Comparison of ENCODE assay signal across 8 cellular contexts in the genomic region with DNA sequence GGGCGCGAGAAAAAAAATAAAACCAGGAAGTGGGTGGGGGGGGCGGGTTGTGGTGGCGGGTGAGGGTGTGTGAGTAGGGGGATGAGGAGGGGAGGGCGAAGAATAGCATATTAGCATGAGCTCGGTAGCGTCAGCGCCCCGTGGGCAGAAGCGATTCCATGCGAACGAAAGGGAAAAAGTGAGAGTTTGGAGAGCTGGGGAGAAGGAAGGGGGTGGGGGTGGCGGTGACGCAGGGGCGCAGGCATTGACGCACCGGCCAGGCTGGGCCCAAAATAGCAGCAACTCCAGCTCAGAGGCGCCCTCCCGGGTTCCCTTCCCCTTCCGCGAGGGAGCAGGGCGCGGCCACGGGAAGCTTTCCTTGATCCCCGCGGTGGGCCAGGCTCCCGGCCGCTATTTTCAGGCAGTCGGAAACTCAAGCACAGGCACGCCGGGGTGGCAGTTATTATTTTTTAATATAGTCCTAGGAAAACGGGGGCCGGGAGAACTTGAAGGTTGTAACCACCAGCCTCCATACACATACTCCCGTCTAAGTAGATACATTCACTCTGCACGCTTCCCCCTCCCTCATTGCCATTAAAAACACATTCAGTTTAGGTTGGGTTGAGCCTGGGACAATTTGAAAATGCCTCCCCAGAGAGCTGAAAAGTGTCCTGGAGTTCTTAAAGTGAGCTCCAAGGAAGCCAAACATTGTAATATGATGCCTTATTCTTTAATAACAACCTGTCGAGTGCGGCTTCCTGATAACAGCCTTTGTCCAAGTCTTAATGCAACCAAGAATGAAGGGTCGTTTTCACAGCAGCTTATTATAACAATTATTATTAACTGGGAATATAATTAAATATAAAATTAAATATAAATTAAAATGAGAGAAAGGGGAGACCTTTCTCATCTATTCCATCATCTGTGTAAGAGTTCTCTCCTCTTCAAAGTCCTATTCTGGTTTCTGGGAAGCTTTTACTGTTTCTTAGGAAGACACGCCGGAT. TPM values are rescaled to one million over a fixed set of nuclear protein-coding genes. Genes with fewer than 3 reads are reported as not detected.
DNase-seq lines count a peak whose midpoint lies in the region; ATAC-seq and TF ChIP-seq lines count a peak whose summit lies in the region.

No MANE protein-coding gene starts in this region.

- H3K27ac Mint-ChIP-seq in GM23338: peak overlapping the region; percentile 88

- peaks cover 10% of the 10 kb centered on the region; the same call in 1 of the 2 replicates for H4K20me1 ChIP-seq in GM23338 (replicated peaks; ENCODE audit: insufficient read depth)
- H4K20me1 ChIP-seq in MM.1S (ENCODE audit: insufficient read depth, low read length): no peaks in the 10 kb centered on the region

- intact Hi-C loops in adrenal gland (cut with DNase I): no loop called here
- intact Hi-C loops in heart left ventricle (cut with DNase I): loop anchor here in 9 of 10 donors (1.0 to 10.0 kb wide), 10 partner anchors 8 to 560 kb away; partner anchors contain the start of gene GPD2 (in 4 of the 9)
- intact Hi-C loops in posterior cingulate gyrus (cut with DNase I): loop anchor here (2.0 to 10.0 kb wide), 4 partner anchors 66 to 960 kb away; no protein-coding TSS in a partner anchor

- no peak; a peak in 1 of 4 replicates for TF ChIP-seq CTCF in GM23338 (conservative IDR thresholded peaks at IDR 0.05; ENCODE audit: low read depth in 2 of 2)
- no peak for TF ChIP-seq CTCF in MM.1S (IDR thresholded peaks at IDR 0.05; ENCODE audit: low read length)
- no peak for TF ChIP-seq CTCF in adrenal gland (IDR thresholded peaks at IDR 0.05)
- TF ChIP-seq CTCF in heart left ventricle (IDR thresholded peaks at IDR 0.05): peak in 7 of 12 donors; percentile 6 to 48 (median 23)
- TF ChIP-seq CTCF in upper lobe of left lung (IDR thresholded peaks at IDR 0.05): no peak

- peak overlapping the region; percentile 97 for H3K9ac ChIP-seq in MM.1S (ENCODE audit: low read length)

- H3K9me3 ChIP-seq in MM.1S (replicated peaks; ENCODE audit: insufficient read depth, low read length) (no peaks in the 10 kb centered on the region), adrenal gland (replicated peaks in 1 of 3) (peaks cover 0 to 4% (median 0%) of the 10 kb centered on the region in 3 donors), heart left ventricle (no peaks in the 10 kb centered on the region), upper lobe of left lung (no peaks in the 10 kb centered on the region)

- no peaks in the 10 kb centered on the region for H3K9me2 ChIP-seq in GM23338 (ENCODE audit: insufficient read depth)
- no peaks in the 10 kb centered on the region for H3K9me2 ChIP-seq in MM.1S (replicated peaks; ENCODE audit: insufficient read depth, low read length)

- ATAC-seq in GM23338 (peak; percentile 17), heart left ventricle (peak; percentile 90 to 93 (median 92)), upper lobe of left lung (ENCODE audit: low FRiP score in 2 of 2) (peak; percentile 91 to 94)

- H3K27ac ChIP-seq in GM23338 (ENCODE audit: low read depth): no peak overlapping the region
- H3K27ac ChIP-seq in MM.1S (ENCODE audit: low read length): peak overlapping the region; percentile 93
- peak overlapping the region; percentile 86 to 100 (median 99) for H3K27ac ChIP-seq in adrenal gland
- peak overlapping the region; percentile 97 to 100 (median 99) for H3K27ac ChIP-seq in heart left ventricle
- peak overlapping the region; percentile 96 to 100 (median 98) for H3K27ac ChIP-seq in upper lobe of left lung

- H2AFZ ChIP-seq in GM23338 (peak overlapping the region; percentile 80), MM.1S (ENCODE audit: low read length) (no peak overlapping the region)

- H3K27me3 Mint-ChIP-seq in GM23338 (ENCODE audit: insufficient read depth, low read depth, poor library complexity): peaks cover 41% of the 10 kb centered on the region

- peaks cover 63% of the 10 kb centered on the region for H3K27me3 ChIP-seq in GM23338 (ENCODE audit: insufficient read depth)
- H3K27me3 ChIP-seq in MM.1S (replicated peaks; ENCODE audit: insufficient read depth, low read length): no peaks in the 10 kb centered on the region
- H3K27me3 ChIP-seq in adrenal gland: no peaks in the 10 kb centered on the region
- peaks cover 0 to 8% (median 0%) of the 10 kb centered on the region in 9 donors for H3K27me3 ChIP-seq in heart left ventricle
- no peaks in the 10 kb centered on the region for H3K27me3 ChIP-seq in upper lobe of left lung

- peak overlapping the region; percentile 98 for H3K4me2 ChIP-seq in GM23338
- peak overlapping the region; percentile 79 for H3K4me2 ChIP-seq in MM.1S (ENCODE audit: low read depth, low read length)

- 0 out of 3 replicates have a peak, but pooled peaks cover 2% of the 10 kb centered on the region for H3K36me3 Mint-ChIP-seq in GM23338 (ENCODE audit: low read depth)

- no peaks in the 10 kb centered on the region for H3K79me2 ChIP-seq in GM23338 (replicated peaks; ENCODE audit: insufficient read depth)
- H3K79me2 ChIP-seq in MM.1S (ENCODE audit: low read length): no peaks in the 10 kb centered on the region

- TF ChIP-seq POLR2A in adrenal gland (IDR thresholded peaks at IDR 0.05) (peak; percentile 85 to 87), heart left ventricle (IDR thresholded peaks at IDR 0.05) (peak in 1 of 2 donors; percentile 75), upper lobe of left lung (IDR thresholded peaks at IDR 0.05) (peak in 3 of 4 donors; percentile 43 to 83 (median 81))

- peaks cover 53% of the 10 kb centered on the region for H3K4me1 ChIP-seq in GM23338 (ENCODE audit: insufficient read depth)
- peaks cover 5% of the 10 kb centered on the region for H3K4me1 ChIP-seq in MM.1S (ENCODE audit: low read length)
- peaks cover 0 to 30% of the 10 kb centered on the region in 2 donors for H3K4me1 ChIP-seq in adrenal gland (replicated peaks in 1 of 2)
- peaks cover 0 to 42% (median 11%) of the 10 kb centered on the region in 12 donors for H3K4me1 ChIP-seq in heart left ventricle
- peaks cover 26 to 32% (median 29%) of the 10 kb centered on the region in 4 donors for H3K4me1 ChIP-seq in upper lobe of left lung

- peak overlapping the region; percentile 83 for H3K4me3 ChIP-seq in GM23338
- H3K4me3 ChIP-seq in MM.1S (ENCODE audit: low read length): peak overlapping the region; percentile 76
- H3K4me3 ChIP-seq in adrenal gland: peak overlapping the region in 2 of 4 donors; percentile 70 to 76
- peak overlapping the region; percentile 44 to 87 (median 80) for H3K4me3 ChIP-seq in heart left ventricle
- H3K4me3 ChIP-seq in upper lobe of left lung: peak overlapping the region; percentile 72 to 92 (median 76)

- 1% methylated on average over 29 to 40 of the region's 40 CpGs for WGBS in adrenal gland, 4 donors
- 0 to 1% (median 1%) methylated on average over 40 of the region's 40 CpGs for WGBS in heart left ventricle, 4 donors
- WGBS in upper lobe of left lung, 2 donors: 1% methylated on average over 29 to 40 of the region's 40 CpGs

- peaks cover 45% of the 10 kb centered on the region for H3K4me1 Mint-ChIP-seq in GM23338

- DNase-seq in DMS114 treated with DMSO at 0.1 percent for 48 hours (lab: John Stamatoyannopoulos, UW; ENCODE audit: unreplicated experiment) (peak; percentile 14), GM23338 (ENCODE audit: low spot score) (peak; percentile 72), MM.1S (peak; percentile 22), SW480 (ENCODE audit: low spot score) (peak; percentile 86), adrenal gland (peak; percentile 91 to 98 (median 95)), heart left ventricle (peak; percentile 95 to 97 (median 97)), posterior cingulate gyrus (peak; percentile 76 to 97 (median 83)), upper lobe of left lung (peak; percentile 94 to 95)

- H3K4me3 Mint-ChIP-seq in GM23338: peak overlapping the region; percentile 93

- peaks cover 5% of the 10 kb centered on the region; the same call in 1 of the 2 replicates for H3F3A ChIP-seq in GM23338 (replicated peaks; ENCODE audit: low read depth)
- H3F3A ChIP-seq in MM.1S (ENCODE audit: insufficient read depth, low read length): peaks cover 18% of the 10 kb centered on the region

- H3K36me3 ChIP-seq in GM23338 (ENCODE audit: insufficient read depth) (no peaks in the 10 kb centered on the region), MM.1S (replicated peaks; ENCODE audit: insufficient read depth, low read length) (no peaks in the 10 kb centered on the region), adrenal gland (replicated peaks in 1 of 2) (peaks cover 0 to 1% of the 10 kb centered on the region in 2 donors), heart left ventricle (no peaks in the 10 kb centered on the region), upper lobe of left lung (peaks cover 0 to under 1% (median 0%) of the 10 kb centered on the region in 4 donors)

- peak in 3 of 4 donors; percentile 3 to 95 (median 66) for TF ChIP-seq EP300 in upper lobe of left lung (IDR thresholded peaks at IDR 0.05)

- H3K9me3 Mint-ChIP-seq in GM23338: no peaks in the 10 kb centered on the region; the same call in 2 of the 3 replicates

TF ChIP-seq in GM23338, 12 proteins besides CTCF, POLR2A, EP300 and RAD21 (continues in another document):
- no peak for TF ChIP-seq EZH2phosphoT487 (IDR thresholded peaks at IDR 0.05; ENCODE audit: unreplicated experiment)

RNA-seq across cellular contexts. Expression of gene NR4A2, which starts 2.3 kb away (rescaled TPM):
- 0.49 and 0.85 TPM in 2 replicates for total RNA-seq in GM23338 (2014; rRNA removed; shearing (Covaris generic))
- 0.56 and 0.71 TPM in 2 replicates for polyA plus RNA-seq in GM23338 (2016; fragmentation: Nextera tagmentation; extraction: Ambion mirVana)
- 10 to 100 TPM in 4 of 8 donors, 1 to 10 TPM in 4; 2.5 to 76.6 (median 13.0) TPM for total RNA-seq in adrenal gland
- polyA plus RNA-seq in adrenal gland: 10 to 100 TPM in 2 of 3 donors, 1 to 10 TPM in 1; 5.2 to 14.1 (median 10.1) TPM
- 10 to 100 TPM in 1 of 9 donors, 1 to 10 TPM in 5, under 1 TPM in 3; 0.63 to 14.2 (median 1.1) TPM for total RNA-seq in heart left ventricle
- polyA plus RNA-seq in heart left ventricle: 1 to 10 TPM; 1.6 to 4.0 TPM
- total RNA-seq in upper lobe of left lung: 10 to 100 TPM in 2 of 6 donors, 1 to 10 TPM in 4; 3.0 to 12.6 (median 8.9) TPM

Comparison
In these comparisons a context has a peak if more than half of its experiments do, and no peak if none do; other contexts are left out.
1. DNase-seq: peak in every context shown above with its lines; median percentile 97 in heart left ventricle; 95 in adrenal gland; 94 in upper lobe of left lung; 86 in SW480; 83 in posterior cingulate gyrus; 72 in GM23338; 22 in MM.1S; 14 in DMS114 treated with DMSO at 0.1 percent for 48 hours.
2. ATAC-seq: peak in every context shown above with its lines; median percentile 92 in upper lobe of left lung; 92 in heart left ventricle; 17 in GM23338.
3. CTCF ChIP-seq: peak in heart left ventricle (7 of 12); none in GM23338 (0 of 2), MM.1S (single experiment), adrenal gland (0 of 6) and upper lobe of left lung (0 of 6).
4. intact Hi-C loops: an anchor here in heart left ventricle (1.0 to 10.0 kb wide) and posterior cingulate gyrus (2.0 to 10.0 kb wide); none called in adrenal gland.